10 cellular contexts compared by ENCODE assay signal in the genomic region with DNA sequence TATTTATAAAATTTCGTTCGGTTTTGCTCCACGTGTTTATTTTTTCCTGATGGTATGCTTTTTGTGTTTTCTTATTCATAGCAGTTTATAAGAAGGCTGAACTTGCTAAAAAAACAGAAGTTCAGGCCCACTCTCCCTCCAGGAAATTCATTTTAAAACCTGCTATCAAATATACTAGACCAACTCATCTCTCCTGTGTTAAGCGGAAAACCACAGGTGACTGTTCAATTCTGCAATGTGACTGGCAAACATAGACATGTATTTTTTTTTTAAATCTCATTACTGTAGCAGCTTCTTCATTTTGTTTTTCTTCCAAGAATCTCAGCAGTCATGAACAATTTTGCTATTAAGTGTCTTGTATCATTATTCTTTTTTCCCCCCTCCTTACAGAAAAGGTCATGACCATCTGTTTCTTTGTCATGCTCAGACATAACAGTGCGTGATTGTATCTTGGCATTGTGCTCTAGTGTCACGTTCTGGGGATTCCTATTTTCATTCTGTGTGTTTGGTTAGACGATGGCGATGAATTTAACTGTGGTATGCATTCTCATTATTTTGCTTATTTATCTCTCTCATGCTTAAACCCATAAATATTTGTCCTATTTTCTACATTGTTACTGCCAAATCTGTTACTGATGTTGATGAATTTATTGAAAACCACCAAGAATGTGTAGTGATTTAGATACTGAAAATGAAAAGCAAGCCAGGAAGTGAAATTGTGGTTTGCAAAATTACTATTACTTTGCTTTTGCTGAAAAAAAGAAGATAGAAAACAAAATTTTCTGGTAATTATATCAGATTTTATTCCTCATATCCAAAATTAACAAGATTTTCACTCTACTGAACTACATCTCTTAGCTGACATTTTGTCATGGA.
A peak's percentile ranks its signal among the peaks of the same experiment; 100 is the strongest.
DNase-seq lines count a peak whose midpoint lies in the region; ATAC-seq and TF ChIP-seq lines count a peak whose summit lies in the region.
"Had no signal": no experiment of that assay in that cellular context is flagged by ENCODE, and none has a peak within 500 bp of the region (broad histone marks: within the 10 kb centered on the region; RNA-seq: fewer than 3 reads in every experiment).

No MANE protein-coding gene starts in this region.

- no peak for DNase-seq in activated CD4-positive, alpha-beta T cell treated with anti-CD3 and anti-CD28 coated beads for 36 hours
- no peak for DNase-seq in activated CD4-positive, alpha-beta T cell treated with anti-CD3 and anti-CD28 coated beads, Interleukin-2, amount 50 U/mL, for 4 hours
- no peak for DNase-seq in stimulated activated effector memory CD8-positive, alpha-beta T cell treated with anti-CD3 and anti-CD28 coated beads, Interleukin-12 subunit alpha, Interleukin-12 subunit beta, amount 100 ng/mL, for 72 hours (ENCODE audit: low spot score in 2 of 2)
- no peak for DNase-seq in MCF 10A (ENCODE audit: unreplicated experiment)
- DNase-seq in sciatic nerve (ENCODE audit: low spot score) = no peak
- no peak for DNase-seq in activated T-helper 2 cell treated with anti-CD3 and anti-CD28 coated beads, Interferon-gamma antibody, Interleukin-2, Interleukin-4, amounts not matched to agents 10 μg/mL and 5 μg/mL and 100 μg/mL, durations not matched to agents 14 hours and 24 hours and 36 hours (ENCODE audit: low spot score)
- DNase-seq: activated naive CD8-positive, alpha-beta T cell treated with anti-CD3 and anti-CD28 coated beads, Interleukin-2, amount 50 U/mL, for 24 hours had no signal

- no peak for TF ChIP-seq CTCF in MCF 10A (IDR thresholded peaks at IDR 0.05; ENCODE audit: unreplicated experiment)

- no peak overlapping the region for H3K4me3 Mint-ChIP-seq in activated CD4-positive, alpha-beta T cell treated with anti-CD3 and anti-CD28 coated beads for 36 hours
- no peak overlapping the region for H3K4me3 Mint-ChIP-seq in stimulated activated effector memory CD8-positive, alpha-beta T cell treated with anti-CD3 and anti-CD28 coated beads, Interleukin-12 subunit alpha, Interleukin-12 subunit beta, amount 100 ng/mL, for 72 hours
- no peak overlapping the region for H3K4me3 Mint-ChIP-seq in MCF 10A (ENCODE audit: unreplicated experiment)
- no peak overlapping the region for H3K4me3 Mint-ChIP-seq in activated T-helper 2 cell treated with anti-CD3 and anti-CD28 coated beads, Interferon-gamma antibody, Interleukin-2, Interleukin-4, amounts not matched to agents 10 μg/mL and 5 μg/mL and 100 μg/mL, durations not matched to agents 14 hours and 24 hours and 36 hours (ENCODE audit: low read depth)
- H3K4me3 Mint-ChIP-seq: activated naive CD8-positive, alpha-beta T cell treated with anti-CD3 and anti-CD28 coated beads, Interleukin-2, amount 50 U/mL, for 24 hours had no signal

- ATAC-seq in activated CD4-positive, alpha-beta T cell treated with anti-CD3 and anti-CD28 coated beads for 36 hours = peak; percentile 55
- peak; percentile 74 for ATAC-seq in GM21825 (IDR thresholded peaks at IDR 0.05; ENCODE audit: unreplicated experiment)
- peak; percentile 72 for ATAC-seq in HG03439 (IDR thresholded peaks at IDR 0.05; ENCODE audit: unreplicated experiment)
- ATAC-seq in stimulated activated effector memory CD8-positive, alpha-beta T cell treated with anti-CD3 and anti-CD28 coated beads, Interleukin-12 subunit alpha, Interleukin-12 subunit beta, amount 100 ng/mL, for 72 hours = peak; percentile 83
- no peak for ATAC-seq in sciatic nerve
- ATAC-seq: activated naive CD8-positive, alpha-beta T cell treated with anti-CD3 and anti-CD28 coated beads, Interleukin-2, amount 50 U/mL, for 24 hours; left lobe of liver had no signal

- POLR2A ChIA-PET in activated CD4-positive, alpha-beta T cell treated with anti-CD3 and anti-CD28 coated beads for 36 hours (lab: Charles Lee) = no interaction called here
- POLR2A ChIA-PET in MCF 10A (lab: Yijun Ruan, JAX) = interaction anchor here (0.6 kb wide), 1 partner anchor 42 kb away, joined by 3 read pairs; no protein-coding TSS in a partner anchor

- intact Hi-C loops in activated CD4-positive, alpha-beta T cell treated with anti-CD3 and anti-CD28 coated beads for 36 hours (cut with DNase I, micrococcal nuclease) = no loop called here
- intact Hi-C loops in MCF 10A (cut with micrococcal nuclease) (no loop called here), sciatic nerve (cut with DNase I) (no loop called here)
- intact Hi-C loops in activated T-helper 2 cell treated with anti-CD3 and anti-CD28 coated beads, Interferon-gamma antibody, Interleukin-2, Interleukin-4, amounts not matched to agents 10 μg/mL and 5 μg/mL and 100 μg/mL, durations not matched to agents 14 hours and 24 hours and 36 hours (cut with micrococcal nuclease) = no loop called here

- no peaks in the 10 kb centered on the region for H3K9me3 Mint-ChIP-seq in activated CD4-positive, alpha-beta T cell treated with anti-CD3 and anti-CD28 coated beads for 36 hours (ENCODE audit: low read depth)
- H3K9me3 Mint-ChIP-seq in stimulated activated effector memory CD8-positive, alpha-beta T cell treated with anti-CD3 and anti-CD28 coated beads, Interleukin-12 subunit alpha, Interleukin-12 subunit beta, amount 100 ng/mL, for 72 hours = no peaks in the 10 kb centered on the region
- peaks cover 7% of the 10 kb centered on the region for H3K9me3 Mint-ChIP-seq in MCF 10A (ENCODE audit: unreplicated experiment)
- H3K9me3 Mint-ChIP-seq in activated T-helper 2 cell treated with anti-CD3 and anti-CD28 coated beads, Interferon-gamma antibody, Interleukin-2, Interleukin-4, amounts not matched to agents 10 μg/mL and 5 μg/mL and 100 μg/mL, durations not matched to agents 14 hours and 24 hours and 36 hours = no peaks in the 10 kb centered on the region
- H3K9me3 Mint-ChIP-seq: activated naive CD8-positive, alpha-beta T cell treated with anti-CD3 and anti-CD28 coated beads, Interleukin-2, amount 50 U/mL, for 24 hours had no signal

- CTCF ChIA-PET in activated CD4-positive, alpha-beta T cell treated with anti-CD3 and anti-CD28 coated beads for 36 hours (lab: Charles Lee) = no interaction called here
- CTCF ChIA-PET in MCF 10A (lab: Yijun Ruan, JAX) = interaction anchor here (0.6 to 0.9 kb wide), 2 partner anchors 31 to 377 kb away, joined by 3 to 4 read pairs; no protein-coding TSS in a partner anchor

- no TSS peak for BruUV-seq in MCF 10A (replicated peaks; lab: Mats Ljungman, UMichigan)

- H3K27ac Mint-ChIP-seq in activated CD4-positive, alpha-beta T cell treated with anti-CD3 and anti-CD28 coated beads for 36 hours = no peak overlapping the region
- no peak overlapping the region for H3K27ac Mint-ChIP-seq in stimulated activated effector memory CD8-positive, alpha-beta T cell treated with anti-CD3 and anti-CD28 coated beads, Interleukin-12 subunit alpha, Interleukin-12 subunit beta, amount 100 ng/mL, for 72 hours
- H3K27ac Mint-ChIP-seq in MCF 10A (ENCODE audit: low read depth, unreplicated experiment) = no peak overlapping the region
- H3K27ac Mint-ChIP-seq in activated T-helper 2 cell treated with anti-CD3 and anti-CD28 coated beads, Interferon-gamma antibody, Interleukin-2, Interleukin-4, amounts not matched to agents 10 μg/mL and 5 μg/mL and 100 μg/mL, durations not matched to agents 14 hours and 24 hours and 36 hours = no peak overlapping the region
- H3K27ac Mint-ChIP-seq: activated naive CD8-positive, alpha-beta T cell treated with anti-CD3 and anti-CD28 coated beads, Interleukin-2, amount 50 U/mL, for 24 hours had no signal

- peaks cover 7% of the 10 kb centered on the region for H3K4me1 Mint-ChIP-seq in activated CD4-positive, alpha-beta T cell treated with anti-CD3 and anti-CD28 coated beads for 36 hours
- no peaks in the 10 kb centered on the region for H3K4me1 Mint-ChIP-seq in stimulated activated effector memory CD8-positive, alpha-beta T cell treated with anti-CD3 and anti-CD28 coated beads, Interleukin-12 subunit alpha, Interleukin-12 subunit beta, amount 100 ng/mL, for 72 hours
- H3K4me1 Mint-ChIP-seq in MCF 10A (ENCODE audit: insufficient read depth, unreplicated experiment) = no peaks in the 10 kb centered on the region
- H3K4me1 Mint-ChIP-seq in activated T-helper 2 cell treated with anti-CD3 and anti-CD28 coated beads, Interferon-gamma antibody, Interleukin-2, Interleukin-4, amounts not matched to agents 10 μg/mL and 5 μg/mL and 100 μg/mL, durations not matched to agents 14 hours and 24 hours and 36 hours (ENCODE audit: low read depth) = peaks cover 10% of the 10 kb centered on the region

- H3K27me3 Mint-ChIP-seq in activated CD4-positive, alpha-beta T cell treated with anti-CD3 and anti-CD28 coated beads for 36 hours = no peaks in the 10 kb centered on the region
- H3K27me3 Mint-ChIP-seq in MCF 10A (ENCODE audit: insufficient read depth, unreplicated experiment) = no peaks in the 10 kb centered on the region
- H3K27me3 Mint-ChIP-seq in activated T-helper 2 cell treated with anti-CD3 and anti-CD28 coated beads, Interferon-gamma antibody, Interleukin-2, Interleukin-4, amounts not matched to agents 10 μg/mL and 5 μg/mL and 100 μg/mL, durations not matched to agents 14 hours and 24 hours and 36 hours (ENCODE audit: low read depth) = no peaks in the 10 kb centered on the region
- H3K27me3 Mint-ChIP-seq: activated naive CD8-positive, alpha-beta T cell treated with anti-CD3 and anti-CD28 coated beads, Interleukin-2, amount 50 U/mL, for 24 hours had no signal

- H3K36me3 Mint-ChIP-seq in activated CD4-positive, alpha-beta T cell treated with anti-CD3 and anti-CD28 coated beads for 36 hours (ENCODE audit: low read depth) = no peaks in the 10 kb centered on the region
- no peaks in the 10 kb centered on the region for H3K36me3 Mint-ChIP-seq in stimulated activated effector memory CD8-positive, alpha-beta T cell treated with anti-CD3 and anti-CD28 coated beads, Interleukin-12 subunit alpha, Interleukin-12 subunit beta, amount 100 ng/mL, for 72 hours
- no peaks in the 10 kb centered on the region for H3K36me3 Mint-ChIP-seq in MCF 10A (ENCODE audit: insufficient read depth, unreplicated experiment)
- no peaks in the 10 kb centered on the region for H3K36me3 Mint-ChIP-seq in activated T-helper 2 cell treated with anti-CD3 and anti-CD28 coated beads, Interferon-gamma antibody, Interleukin-2, Interleukin-4, amounts not matched to agents 10 μg/mL and 5 μg/mL and 100 μg/mL, durations not matched to agents 14 hours and 24 hours and 36 hours (ENCODE audit: low read depth)
